8 cellular contexts compared by ENCODE assay signal in genomic region chr7:45663167-45663921, GRCh38.
DNase-seq lines count a peak whose midpoint lies in the region; FAIRE-seq and TF ChIP-seq lines count a peak whose summit lies in the region.

No MANE protein-coding gene starts in this region.

- 69 to 79% methylated on average over 20 of the region's 20 CpGs for WGBS in sigmoid colon, 2 donors

- in situ Hi-C loops in astrocyte of the cerebellum (cut with HindIII; ENCODE audit: low sequenced_read_pairs) = no loop called here

- TF ChIP-seq POLR2A in sigmoid colon (IDR thresholded peaks at IDR 0.05) = no peak

- TF ChIP-seq CTCF in astrocyte of the cerebellum (IDR thresholded peaks at IDR 0.05; ENCODE audit: low read depth, low read length, missing control alignments) (peak; percentile 47), kidney epithelial cell (IDR thresholded peaks at IDR 0.05; ENCODE audit: insufficient read depth, low read length, poor library complexity, severe bottlenecking) (peak; percentile 55), sigmoid colon (IDR thresholded peaks at IDR 0.05) (no peak)

- intact Hi-C loops in sigmoid colon (cut with DNase I) = no loop called here

- no peaks in the 10 kb centered on the region for H3K4me1 ChIP-seq in sigmoid colon

- H3K9me3 ChIP-seq in sigmoid colon = no peaks in the 10 kb centered on the region

- no peak for TF ChIP-seq EP300 in sigmoid colon (IDR thresholded peaks at IDR 0.05)

- DNase-seq in D341Med (ENCODE audit: low spot score) = peak; percentile 53
- DNase-seq in HTR-8/SVneo (ENCODE audit: insufficient read length, low spot score) = peak; percentile 31
- no peak for DNase-seq in astrocyte of the cerebellum (ENCODE audit: low read depth)
- DNase-seq in kidney epithelial cell (ENCODE audit: low read depth) = no peak
- no peak for DNase-seq in NCI-H2107 treated with DMSO at 0.1 percent for 48 hours (lab: John Stamatoyannopoulos, UW; ENCODE audit: unreplicated experiment)
- DNase-seq in sigmoid colon = no peak
- DNase-seq in COLO829 (ENCODE audit: low spot score) = no peak
- DNase-seq in NCI-H1105 treated with DMSO at 0.1 percent for 48 hours (lab: John Stamatoyannopoulos, UW) = no peak

- no peaks in the 10 kb centered on the region for H3K36me3 ChIP-seq in kidney epithelial cell (ENCODE audit: control insufficient read depth, insufficient read depth, low read length)
- H3K36me3 ChIP-seq in sigmoid colon = no peaks in the 10 kb centered on the region

- H3K27ac ChIP-seq in sigmoid colon = no peak overlapping the region

- no peak for FAIRE-seq in HTR-8/SVneo (lab: Jason Lieb, UNC)

- no peak overlapping the region for H3K4me3 ChIP-seq in astrocyte of the cerebellum (ENCODE audit: low read depth, low read length)
- no peak overlapping the region for H3K4me3 ChIP-seq in kidney epithelial cell (ENCODE audit: low read depth, low read length)
- no peak overlapping the region for H3K4me3 ChIP-seq in sigmoid colon

- no peaks in the 10 kb centered on the region for H3K27me3 ChIP-seq in kidney epithelial cell (ENCODE audit: control insufficient read depth, insufficient read depth, low read length)
- H3K27me3 ChIP-seq in sigmoid colon = no peaks in the 10 kb centered on the region

Comparison
In these comparisons a context has a peak if more than half of its experiments do, and no peak if none do; other contexts are left out.
1. DNase-seq: peak in D341Med (single experiment) and HTR-8/SVneo (single experiment); none in astrocyte of the cerebellum (single experiment), kidney epithelial cell (single experiment), NCI-H2107 treated with DMSO at 0.1 percent for 48 hours (single experiment), sigmoid colon (single experiment), COLO829 (single experiment) and NCI-H1105 treated with DMSO at 0.1 percent for 48 hours (single experiment).
2. CTCF ChIP-seq: peak in astrocyte of the cerebellum (single experiment) and kidney epithelial cell (single experiment); none in sigmoid colon (0 of 4).